In the genomic region with DNA sequence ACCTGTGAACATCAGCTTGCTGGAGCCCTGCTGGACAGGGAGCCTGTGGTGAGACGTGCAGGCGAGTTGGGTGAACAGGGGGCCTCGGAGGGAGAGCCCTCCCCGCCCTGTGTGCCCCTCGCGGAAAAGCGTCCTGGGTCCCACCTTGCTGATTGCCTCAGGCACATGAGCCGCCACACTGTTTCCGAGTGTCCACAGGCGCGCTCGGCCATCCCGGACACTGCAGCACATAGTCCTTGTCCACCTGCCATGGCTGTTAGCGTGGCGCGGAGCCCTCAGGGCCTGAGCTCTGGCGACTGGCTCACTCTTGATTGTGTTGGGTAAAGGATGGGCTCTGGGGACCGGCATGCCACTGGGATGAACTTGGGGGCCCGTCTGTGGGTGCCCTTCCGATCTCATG, we compare ENCODE assay signal across 10 cellular contexts. TPM values are rescaled to one million over a fixed set of nuclear protein-coding genes. Genes with fewer than 3 reads are reported as not detected.
"Had no signal": no experiment of that assay in that cellular context is flagged by ENCODE, and none has a peak within 500 bp of the region (broad histone marks: within the 10 kb centered on the region; RNA-seq: fewer than 3 reads in every experiment).

No MANE protein-coding gene starts in this region.

- H3K9ac ChIP-seq: GM23248 had no signal

- DNase-seq: GM23248, GOT3, H9, HFFc6, KG1 had no signal

- ATAC-seq: HCT116, K562 had no signal

- H2AFZ ChIP-seq: GM23248 had no signal

- H3K27ac ChIP-seq: GM23248, HL-60 had no signal

- FAIRE-seq: H54, K562 had no signal

- H3K4me3 ChIP-seq: GM23248, K562 had no signal

RNA-seq across cellular contexts. Expression of gene TEX22, which starts 43.8 kb away (rescaled TPM):
- total RNA-seq: HT1080 had no signal
